In the genomic region with DNA sequence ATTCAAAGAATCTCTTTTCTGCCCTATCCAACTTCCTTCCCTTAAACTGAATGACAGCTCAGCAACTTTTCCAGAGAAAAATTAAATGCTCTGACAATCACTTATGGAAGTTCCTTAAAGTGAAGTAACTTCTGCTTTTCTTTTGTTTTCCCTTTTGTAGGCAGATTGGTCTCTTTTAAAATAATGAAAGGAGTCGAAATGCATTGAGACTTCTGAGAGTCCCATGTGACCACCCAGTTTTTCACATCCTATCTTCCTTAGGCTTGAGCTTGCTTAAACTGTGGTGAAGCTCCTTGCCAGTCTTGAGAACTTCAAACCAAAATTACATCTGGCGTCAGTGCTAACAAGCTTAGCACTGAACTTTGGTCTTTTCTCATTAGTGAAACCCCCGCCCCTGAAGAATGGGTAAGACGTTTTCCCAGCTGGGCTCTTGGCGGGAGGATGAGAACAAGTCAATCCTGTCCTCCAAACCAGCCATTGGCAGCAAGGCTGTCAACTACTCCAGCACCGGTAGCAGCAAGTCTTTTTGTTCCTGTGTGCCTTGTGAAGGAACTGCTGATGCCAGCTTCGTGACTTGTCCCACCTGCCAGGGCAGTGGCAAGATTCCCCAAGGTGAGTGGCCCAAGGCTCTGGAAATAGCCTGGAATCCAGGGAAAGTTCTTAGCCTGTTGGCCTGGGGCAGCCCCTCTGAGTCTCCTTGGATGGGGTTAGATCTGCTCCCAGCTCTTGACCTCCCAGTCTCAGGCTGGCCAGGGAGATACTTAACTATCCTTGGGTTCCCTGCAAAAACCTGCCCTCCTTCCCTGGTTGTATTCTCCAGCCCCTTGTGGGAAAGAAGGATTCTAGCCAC, we compare ENCODE assay signal across 1 cellular context.
TF ChIP-seq lines count a peak whose summit lies in the region.

No MANE protein-coding gene starts in this region.

TF ChIP-seq in endothelial cell of umbilical vein, 7 proteins besides CTCF, POLR2A, EP300 and RAD21 (continued from another document):
- TF ChIP-seq POLR2AphosphoS5 (IDR thresholded peaks at IDR 0.05; ENCODE audit: insufficient read depth, low read depth, low read length), result no peak
